Comparison of ENCODE assay signal across 21 cellular contexts in the genomic region with DNA sequence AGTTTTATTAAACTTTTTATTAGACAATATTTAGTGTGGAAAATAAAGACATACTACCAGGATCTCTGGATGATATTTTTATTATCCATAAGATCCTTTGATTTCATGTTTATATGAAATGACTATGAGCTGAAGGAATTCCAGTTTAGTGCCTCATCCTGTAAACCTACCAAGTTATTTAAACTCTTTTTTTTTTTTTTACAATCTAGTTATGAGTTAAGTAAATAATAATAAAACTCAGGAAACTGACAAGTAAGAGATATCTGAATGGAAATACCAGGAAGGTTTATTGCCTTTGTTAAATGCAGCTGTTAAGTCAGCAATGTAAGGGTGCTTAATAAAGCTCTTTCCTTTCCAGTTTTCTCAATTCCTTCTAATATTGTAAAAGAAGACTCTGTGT. TPM values are rescaled to one million over a fixed set of nuclear protein-coding genes. Genes with fewer than 3 reads are reported as not detected.
A peak's percentile ranks its signal among the peaks of the same experiment; 100 is the strongest.
DNase-seq lines count a peak whose midpoint lies in the region; ATAC-seq, FAIRE-seq and TF ChIP-seq lines count a peak whose summit lies in the region.
"Had no signal": no experiment of that assay in that cellular context is flagged by ENCODE, and none has a peak within 500 bp of the region (broad histone marks: within the 10 kb centered on the region; RNA-seq: fewer than 3 reads in every experiment).

No MANE protein-coding gene starts in this region.

- H3K4me3 Mint-ChIP-seq in activated T-cell treated with anti-CD3 and anti-CD28 coated beads, Interleukin-2, amount 50 U/mL, for 72 hours = no peak overlapping the region
- no peak overlapping the region for H3K4me3 Mint-ChIP-seq in activated naive CD4-positive, alpha-beta T cell treated with anti-CD3 and anti-CD28 coated beads, Interleukin-2, amount 10 ng/mL, durations not matched to agents 7 days and 5 days
- H3K4me3 Mint-ChIP-seq: activated CD4-positive, alpha-beta T cell treated with anti-CD3 and anti-CD28 coated beads, Interleukin-2, amount 10 ng/mL, durations not matched to agents 24 days and 14 days; CD4-positive, alpha-beta memory T cell had no signal

- H3K9me3 Mint-ChIP-seq in activated T-cell treated with anti-CD3 and anti-CD28 coated beads, Interleukin-2, amount 50 U/mL, for 72 hours = no peaks in the 10 kb centered on the region
- H3K9me3 Mint-ChIP-seq in activated naive CD4-positive, alpha-beta T cell treated with anti-CD3 and anti-CD28 coated beads, Interleukin-2, amount 10 ng/mL, durations not matched to agents 7 days and 5 days = no peaks in the 10 kb centered on the region
- H3K9me3 Mint-ChIP-seq: activated CD4-positive, alpha-beta T cell treated with anti-CD3 and anti-CD28 coated beads, Interleukin-2, amount 10 ng/mL, durations not matched to agents 24 days and 14 days; CD4-positive, alpha-beta memory T cell had no signal

- FAIRE-seq in colon (lab: Jason Lieb, UNC) = peak; percentile 57

- H3K27me3 Mint-ChIP-seq in activated T-cell treated with anti-CD3 and anti-CD28 coated beads, Interleukin-2, amount 50 U/mL, for 72 hours (ENCODE audit: low read depth) = no peaks in the 10 kb centered on the region
- H3K27me3 Mint-ChIP-seq in activated naive CD4-positive, alpha-beta T cell treated with anti-CD3 and anti-CD28 coated beads, Interleukin-2, amount 10 ng/mL, durations not matched to agents 7 days and 5 days = peaks cover 8% of the 10 kb centered on the region

- TF ChIP-seq POLR2A in erythroblast (IDR thresholded peaks at IDR 0.05; ENCODE audit: low read length) = no peak

- no peaks in the 10 kb centered on the region for H3K36me3 Mint-ChIP-seq in activated T-cell treated with anti-CD3 and anti-CD28 coated beads, Interleukin-2, amount 50 U/mL, for 72 hours (ENCODE audit: insufficient read depth in 2 of 2)
- H3K36me3 Mint-ChIP-seq in activated naive CD4-positive, alpha-beta T cell treated with anti-CD3 and anti-CD28 coated beads, Interleukin-2, amount 10 ng/mL, durations not matched to agents 7 days and 5 days = no peaks in the 10 kb centered on the region
- H3K36me3 Mint-ChIP-seq: CD4-positive, alpha-beta memory T cell had no signal

- H3K27me3 ChIP-seq in ACC112 (ENCODE audit: insufficient read depth, low read length) = no peaks in the 10 kb centered on the region
- H3K27me3 ChIP-seq: spleen had no signal

- peak overlapping the region; percentile 71 for H3K27ac ChIP-seq in ACC112 (ENCODE audit: low read depth, low read length)
- H3K27ac ChIP-seq: spleen had no signal

- H3K4me1 Mint-ChIP-seq in activated T-cell treated with anti-CD3 and anti-CD28 coated beads, Interleukin-2, amount 50 U/mL, for 72 hours (ENCODE audit: low read depth) = no peaks in the 10 kb centered on the region
- no peaks in the 10 kb centered on the region for H3K4me1 Mint-ChIP-seq in activated naive CD4-positive, alpha-beta T cell treated with anti-CD3 and anti-CD28 coated beads, Interleukin-2, amount 10 ng/mL, durations not matched to agents 7 days and 5 days
- H3K4me1 Mint-ChIP-seq: activated CD4-positive, alpha-beta T cell treated with anti-CD3 and anti-CD28 coated beads, Interleukin-2, amount 10 ng/mL, durations not matched to agents 24 days and 14 days had no signal

- H3K27ac Mint-ChIP-seq in activated T-cell treated with anti-CD3 and anti-CD28 coated beads, Interleukin-2, amount 50 U/mL, for 72 hours = no peak overlapping the region
- no peak overlapping the region for H3K27ac Mint-ChIP-seq in activated naive CD4-positive, alpha-beta T cell treated with anti-CD3 and anti-CD28 coated beads, Interleukin-2, amount 10 ng/mL, durations not matched to agents 7 days and 5 days
- H3K27ac Mint-ChIP-seq: activated CD4-positive, alpha-beta T cell treated with anti-CD3 and anti-CD28 coated beads, Interleukin-2, amount 10 ng/mL, durations not matched to agents 24 days and 14 days had no signal

- H3K36me3 ChIP-seq in ACC112 (ENCODE audit: insufficient read depth, low read length) = no peaks in the 10 kb centered on the region
- H3K36me3 ChIP-seq: spleen had no signal

- peak; percentile 85 for DNase-seq in HT-29 (ENCODE audit: low spot score)
- peak; percentile 10 to 42 for DNase-seq in lung microvascular endothelial cell (ENCODE audit: low read depth in 2 of 2)
- no peak for DNase-seq in erythroblast (lab: John Stamatoyannopoulos, UW)
- DNase-seq in NK-92 treated with Interleukin-12 subunit alpha and Interleukin-12 subunit beta, amount 100 ng/mL, for 24 hours (lab: John Stamatoyannopoulos, UW) = no peak
- no peak for DNase-seq in activated T-cell treated with anti-CD3 and anti-CD28 coated beads, Interleukin-2, amount 50 U/mL, for 72 hours
- DNase-seq in activated naive CD4-positive, alpha-beta T cell treated with anti-CD3 and anti-CD28 coated beads, Interleukin-2, amount 10 ng/mL, durations not matched to agents 7 days and 5 days = no peak
- DNase-seq: ACHN; activated CD4-positive, alpha-beta T cell treated with anti-CD3 and anti-CD28 coated beads, Interleukin-2, amount 10 ng/mL, durations not matched to agents 24 days and 14 days; aorta; CD4-positive, alpha-beta memory T cell; cerebellar nuclear complex; DMS153; Karpas-422; midbrain; NCI-H2107; NCI-H510A; spleen had no signal

- H3K4me3 ChIP-seq in ACC112 (ENCODE audit: low read depth, low read length) = no peak overlapping the region
- H3K4me3 ChIP-seq: spleen had no signal

- CTCF ChIA-PET in activated naive CD4-positive, alpha-beta T cell treated with anti-CD3 and anti-CD28 coated beads, Interleukin-2, amount 10 ng/mL, durations not matched to agents 7 days and 5 days (lab: Charles Lee) = interaction anchor here (0.6 kb wide), 1 partner anchor 30 kb away, joined by 5 read pairs; no protein-coding TSS in a partner anchor

- no peak for ATAC-seq in activated T-cell treated with anti-CD3 and anti-CD28 coated beads, Interleukin-2, amount 50 U/mL, for 72 hours (replicated peaks in 1 of 2)

- no peaks in the 10 kb centered on the region for H3K79me2 ChIP-seq in ACC112 (ENCODE audit: control insufficient read depth, insufficient read depth, low read length, unreplicated experiment)

- peaks cover 20% of the 10 kb centered on the region for H3K4me1 ChIP-seq in ACC112 (ENCODE audit: control insufficient read depth, insufficient read depth, low read length, unreplicated experiment)

- H2AFZ ChIP-seq in ACC112 (ENCODE audit: low read length, unreplicated experiment) = peak overlapping the region; percentile 62

RNA-seq across cellular contexts. Expression of gene RXFP2, which starts 53.9 kb away (rescaled TPM):
- not detected in 2 replicates for total RNA-seq in HT-29 (2014; rRNA removed; shearing (Covaris generic))
- total RNA-seq in lung microvascular endothelial cell = not detected in 2 replicates
- total RNA-seq in activated T-cell treated with anti-CD3 and anti-CD28 coated beads, Interleukin-2, amount 50 U/mL, for 72 hours = not detected
- total RNA-seq: activated CD4-positive, alpha-beta T cell treated with anti-CD3 and anti-CD28 coated beads, Interleukin-2, amount 10 ng/mL, durations not matched to agents 24 days and 14 days; aorta; CD4-positive, alpha-beta memory T cell; kidney epithelial cell; spleen; ureter had no signal

Comparison
In these comparisons a context has a peak if more than half of its experiments do, and no peak if none do; other contexts are left out.
1. DNase-seq: peak in HT-29 (single experiment) and lung microvascular endothelial cell (2 of 2); none in erythroblast (0 of 2), NK-92 treated with Interleukin-12 subunit alpha and Interleukin-12 subunit beta, amount 100 ng/mL, for 24 hours (single experiment), activated T-cell treated with anti-CD3 and anti-CD28 coated beads, Interleukin-2, amount 50 U/mL, for 72 hours (0 of 2) and activated naive CD4-positive, alpha-beta T cell treated with anti-CD3 and anti-CD28 coated beads, Interleukin-2, amount 10 ng/mL, durations not matched to agents 7 days and 5 days (single experiment).